22 cellular contexts compared by ENCODE assay signal in genomic region chr6:157161912-157162311, GRCh38.
"Had no signal": no experiment of that assay in that cellular context is flagged by ENCODE, and none has a peak within 500 bp of the region (broad histone marks: within the 10 kb centered on the region; RNA-seq: fewer than 3 reads in every experiment).

No MANE protein-coding gene starts in this region.

- H3K79me2 ChIP-seq: hepatocyte had no signal

- ATAC-seq: gastroesophageal sphincter; left colon; naive thymus-derived CD4-positive, alpha-beta T cell; stimulated activated naive CD8-positive, alpha-beta T cell treated with anti-CD3 and anti-CD28 coated beads, Interleukin-15, Interleukin-2, amounts not matched to agents 100 U/mL and 50 U/mL, for 24 hours; upper lobe of right lung had no signal

- H3K4me1 ChIP-seq: esophagus muscularis mucosa, gastroesophageal sphincter, suprapubic skin, vagina had no signal

- H3K27me3 ChIP-seq: esophagus muscularis mucosa, gastroesophageal sphincter, hepatocyte, right atrium auricular region, sigmoid colon, suprapubic skin, tibial artery, upper lobe of right lung, vagina had no signal

- DNase-seq: effector memory CD4-positive, alpha-beta T cell; foreskin fibroblast; kidney; left colon; left ventricle myocardium superior; mesenchymal stem cell; naive thymus-derived CD4-positive, alpha-beta T cell; posterior cingulate gyrus; sigmoid colon; small intestine; stimulated activated CD4-positive, alpha-beta T cell treated with anti-CD3 and anti-CD28 coated beads, Interleukin-12 subunit alpha, Interleukin-12 subunit beta, amount 100 ng/mL, for 4 hours; stimulated activated naive CD8-positive, alpha-beta T cell treated with anti-CD3 and anti-CD28 coated beads, Interleukin-15, Interleukin-2, amounts not matched to agents 100 U/mL and 50 U/mL, for 24 hours; tibial artery; upper lobe of right lung had no signal

- H3K27ac ChIP-seq: epithelial cell of prostate, esophagus muscularis mucosa, gastroesophageal sphincter, hepatocyte, right atrium auricular region, sigmoid colon, suprapubic skin, tibial artery, upper lobe of right lung, vagina had no signal

- H3K4me3 Mint-ChIP-seq: naive thymus-derived CD4-positive, alpha-beta T cell had no signal

- H3K9me3 ChIP-seq: esophagus muscularis mucosa, gastroesophageal sphincter, right atrium auricular region, sigmoid colon, suprapubic skin, tibial artery, upper lobe of right lung, vagina had no signal

- H2AFZ ChIP-seq: hepatocyte had no signal

- H3K27me3 Mint-ChIP-seq: naive thymus-derived CD4-positive, alpha-beta T cell had no signal

- H3K36me3 ChIP-seq: vagina had no signal

- H3K4me2 ChIP-seq: hepatocyte had no signal

- H3K4me3 ChIP-seq: esophagus muscularis mucosa, gastroesophageal sphincter, hepatocyte, lung, right atrium auricular region, sigmoid colon, suprapubic skin, tibial artery, upper lobe of right lung, vagina had no signal
